16 cellular contexts compared by ENCODE assay signal in the genomic region with DNA sequence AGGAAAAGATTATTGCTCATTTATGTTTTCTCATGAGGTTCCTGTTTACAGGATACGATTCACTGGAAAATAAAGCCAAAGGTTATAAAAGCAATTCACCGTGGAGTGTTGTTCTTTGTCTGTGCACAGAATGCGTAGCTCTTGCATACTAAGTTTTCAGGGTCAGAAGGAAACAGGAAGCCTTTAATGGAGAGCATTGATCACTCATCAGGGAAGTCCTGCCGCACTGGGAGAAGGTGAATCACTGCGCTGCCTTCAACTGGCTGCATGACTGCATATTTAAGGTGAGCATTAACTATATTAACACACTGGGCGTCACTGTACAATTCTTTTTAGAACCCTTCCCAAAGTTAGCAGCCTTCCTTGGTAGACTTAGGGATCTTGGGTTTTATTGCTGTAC.
DNase-seq lines count a peak whose midpoint lies in the region; ATAC-seq and TF ChIP-seq lines count a peak whose summit lies in the region.
"Had no signal": no experiment of that assay in that cellular context is flagged by ENCODE, and none has a peak within 500 bp of the region (broad histone marks: within the 10 kb centered on the region; RNA-seq: fewer than 3 reads in every experiment).

No MANE protein-coding gene starts in this region.

- peaks cover 27% of the 10 kb centered on the region for H3K27me3 Mint-ChIP-seq in activated T-cell treated with anti-CD3 and anti-CD28 coated beads, Interleukin-2, amount 50 U/mL, for 24 hours
- H3K27me3 Mint-ChIP-seq in chondrocyte (ENCODE audit: low read depth), result peaks cover 5% of the 10 kb centered on the region

- H3K4me3 Mint-ChIP-seq in activated T-cell treated with anti-CD3 and anti-CD28 coated beads, Interleukin-2, amount 50 U/mL, for 24 hours, result no peak overlapping the region
- no peak overlapping the region for H3K4me3 Mint-ChIP-seq in chondrocyte (ENCODE audit: unreplicated experiment)
- H3K4me3 Mint-ChIP-seq: CD14-positive monocyte; CD4-positive, alpha-beta memory T cell; GM23338; HFFc6 had no signal

- TF ChIP-seq CTCF in chondrocyte (IDR thresholded peaks at IDR 0.05), result no peak

- in situ Hi-C loops in ACHN (cut with HindIII; ENCODE audit: low pct_ligation_motif_present, low pct_unique_long_range_greater_than_20kb, low sequenced_read_pairs), result no loop called here

- DNase-seq in ACHN (peak; percentile 2), dermis microvascular lymphatic vessel endothelial cell (ENCODE audit: low read depth in 2 of 2) (peak; percentile 9 to 15), glomerular visceral epithelial cell (ENCODE audit: extremely low spot score) (peak; percentile 13), mucosa of gallbladder (ENCODE audit: low spot score) (peak; percentile 50), NCI-H446 treated with DMSO at 0.1 percent for 48 hours (lab: John Stamatoyannopoulos, UW) (no peak), chondrocyte (ENCODE audit: low spot score) (no peak)
- DNase-seq in activated T-cell treated with anti-CD3 and anti-CD28 coated beads, Interleukin-2, amount 50 U/mL, for 24 hours, result no peak
- DNase-seq: CD4-positive, alpha-beta memory T cell; H7; HFFc6; IMR-90 had no signal

- no peaks in the 10 kb centered on the region for H3K9me3 Mint-ChIP-seq in activated T-cell treated with anti-CD3 and anti-CD28 coated beads, Interleukin-2, amount 50 U/mL, for 24 hours
- no peaks in the 10 kb centered on the region for H3K9me3 Mint-ChIP-seq in chondrocyte (ENCODE audit: low read depth)
- H3K9me3 Mint-ChIP-seq: CD4-positive, alpha-beta memory T cell had no signal

- H3K27ac Mint-ChIP-seq in activated T-cell treated with anti-CD3 and anti-CD28 coated beads, Interleukin-2, amount 50 U/mL, for 24 hours, result no peak overlapping the region
- no peak overlapping the region for H3K27ac Mint-ChIP-seq in chondrocyte (ENCODE audit: unreplicated experiment)
- H3K27ac Mint-ChIP-seq: CD14-positive monocyte; CD4-positive, alpha-beta memory T cell; GM23338; HFFc6 had no signal

- no peaks in the 10 kb centered on the region for H3K36me3 Mint-ChIP-seq in activated T-cell treated with anti-CD3 and anti-CD28 coated beads, Interleukin-2, amount 50 U/mL, for 24 hours (ENCODE audit: low read depth)
- no peaks in the 10 kb centered on the region for H3K36me3 Mint-ChIP-seq in chondrocyte (ENCODE audit: low read depth)
- H3K36me3 Mint-ChIP-seq: CD14-positive monocyte; CD4-positive, alpha-beta memory T cell had no signal

- H3K4me1 Mint-ChIP-seq in activated T-cell treated with anti-CD3 and anti-CD28 coated beads, Interleukin-2, amount 50 U/mL, for 24 hours (ENCODE audit: low read depth), result no peaks in the 10 kb centered on the region
- H3K4me1 Mint-ChIP-seq in chondrocyte (ENCODE audit: low read depth), result peaks cover 14% of the 10 kb centered on the region
- H3K4me1 Mint-ChIP-seq: CD4-positive, alpha-beta memory T cell; GM23338 had no signal

- ATAC-seq in GM21528 (IDR thresholded peaks at IDR 0.05; ENCODE audit: low FRiP score, unreplicated experiment), result no peak
- ATAC-seq: A549, GM23338, HCT116 had no signal

Comparison
In these comparisons a context has a peak if more than half of its experiments do, and no peak if none do; other contexts are left out.
1. DNase-seq: peak in ACHN (single experiment), dermis microvascular lymphatic vessel endothelial cell (2 of 2), glomerular visceral epithelial cell (single experiment) and mucosa of gallbladder (single experiment); none in activated T-cell treated with anti-CD3 and anti-CD28 coated beads, Interleukin-2, amount 50 U/mL, for 24 hours (single experiment), NCI-H446 treated with DMSO at 0.1 percent for 48 hours (single experiment) and chondrocyte (single experiment).